6 cellular contexts compared by ENCODE assay signal in the genomic region with DNA sequence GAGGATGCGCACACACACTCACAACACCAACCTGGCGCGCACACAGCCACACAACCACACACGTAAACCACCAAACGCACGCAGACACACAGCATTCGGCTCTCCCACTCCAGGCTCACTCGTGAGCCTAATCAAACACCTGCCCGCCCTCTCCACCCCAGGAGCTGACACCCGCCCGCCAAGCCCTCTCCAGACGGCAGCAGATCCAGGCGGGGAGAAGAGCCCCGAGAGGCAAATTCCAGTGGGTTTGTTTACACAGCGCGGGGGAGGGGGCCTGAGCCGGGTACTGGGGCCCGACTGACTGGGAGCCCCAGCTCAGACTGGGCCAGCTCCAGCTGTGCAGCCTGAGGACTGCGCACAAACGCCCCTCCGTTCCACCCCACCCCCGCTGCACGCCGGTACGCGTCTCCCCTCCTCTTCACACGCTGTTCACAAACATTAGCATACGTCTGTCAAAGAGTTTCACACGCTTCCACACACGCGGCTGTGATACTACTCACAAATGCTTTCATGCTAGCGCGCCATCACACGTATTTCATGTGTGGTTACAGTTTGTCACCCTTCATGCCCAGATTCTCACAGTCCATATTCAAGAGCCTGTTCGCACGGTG. TPM values are rescaled to one million over a fixed set of nuclear protein-coding genes. Genes with fewer than 3 reads are reported as not detected.
A peak's percentile ranks its signal among the peaks of the same experiment; 100 is the strongest.
DNase-seq lines count a peak whose midpoint lies in the region; ATAC-seq and FAIRE-seq lines count a peak whose summit lies in the region.

No MANE protein-coding gene starts in this region.

- H3K27me3 Mint-ChIP-seq in activated CD4-positive, alpha-beta T cell treated with anti-CD3 and anti-CD28 coated beads, Interleukin-2, amount 10 ng/mL, durations not matched to agents 7 days and 5 days: peaks cover 52% of the 10 kb centered on the region

- POLR2A ChIA-PET in activated CD4-positive, alpha-beta T cell treated with anti-CD3 and anti-CD28 coated beads, Interleukin-2, amount 10 ng/mL, durations not matched to agents 7 days and 5 days (lab: Charles Lee): no interaction called here

- no peak overlapping the region for H3K27ac Mint-ChIP-seq in activated CD4-positive, alpha-beta T cell treated with anti-CD3 and anti-CD28 coated beads, Interleukin-2, amount 10 ng/mL, durations not matched to agents 7 days and 5 days

- peak overlapping the region; percentile 9 to 93 for H3K4me3 ChIP-seq in small intestine (ENCODE audit: low read depth in 1 of 2, low read length in 2 of 2)

- H3K4me1 ChIP-seq in small intestine (ENCODE audit: control insufficient read depth in 2 of 2, insufficient read depth in 1 of 2, low read depth in 1 of 2, low read length in 1 of 2): peaks cover 0 to 6% of the 10 kb centered on the region in 2 donors

- peak overlapping the region; percentile 67 for H3K4me3 Mint-ChIP-seq in activated CD4-positive, alpha-beta T cell treated with anti-CD3 and anti-CD28 coated beads, Interleukin-2, amount 10 ng/mL, durations not matched to agents 7 days and 5 days

- H3K27ac ChIP-seq in small intestine (ENCODE audit: low read depth in 1 of 2, low read length in 1 of 2): peak overlapping the region; percentile 89 to 98

- FAIRE-seq in small intestine (lab: Jason Lieb, UNC): no peak

- no peaks in the 10 kb centered on the region for H3K36me3 Mint-ChIP-seq in activated CD4-positive, alpha-beta T cell treated with anti-CD3 and anti-CD28 coated beads, Interleukin-2, amount 10 ng/mL, durations not matched to agents 7 days and 5 days (ENCODE audit: low read depth)

- H3K27me3 ChIP-seq in small intestine (ENCODE audit: control insufficient read depth in 2 of 2, insufficient read depth in 2 of 2, low read length in 2 of 2): no peaks in the 10 kb centered on the region

- peak; percentile 70 for DNase-seq in HuH-7.5 (ENCODE audit: low spot score)
- peak; percentile 44 for DNase-seq in activated CD4-positive, alpha-beta T cell treated with anti-CD3 and anti-CD28 coated beads, Interleukin-2, amount 10 ng/mL, durations not matched to agents 7 days and 5 days
- peak; percentile 81 for DNase-seq in globus pallidus (ENCODE audit: low spot score)
- DNase-seq in small intestine: peak; percentile 64
- DNase-seq in HPDE6-E6E7 (ENCODE audit: extremely low spot score): no peak

- WGBS in small intestine, 3 donors: 2 to 5% (median 5%) methylated on average over 36 of the region's 36 CpGs

- peaks cover 0 to 1% of the 10 kb centered on the region in 2 donors for H3K36me3 ChIP-seq in small intestine (ENCODE audit: control insufficient read depth in 2 of 2, insufficient read depth in 2 of 2, low read length in 2 of 2)

- CTCF ChIA-PET in activated CD4-positive, alpha-beta T cell treated with anti-CD3 and anti-CD28 coated beads, Interleukin-2, amount 10 ng/mL, durations not matched to agents 7 days and 5 days (lab: Charles Lee): interaction anchor here (1.1 kb wide), 2 partner anchors 11 to 41 kb away, joined by 3 read pairs; no protein-coding TSS in a partner anchor

- H3K9me3 Mint-ChIP-seq in activated CD4-positive, alpha-beta T cell treated with anti-CD3 and anti-CD28 coated beads, Interleukin-2, amount 10 ng/mL, durations not matched to agents 7 days and 5 days: no peaks in the 10 kb centered on the region

- peaks cover 36% of the 10 kb centered on the region for H3K4me1 Mint-ChIP-seq in activated CD4-positive, alpha-beta T cell treated with anti-CD3 and anti-CD28 coated beads, Interleukin-2, amount 10 ng/mL, durations not matched to agents 7 days and 5 days

- no peaks in the 10 kb centered on the region for H3K9me3 ChIP-seq in small intestine (ENCODE audit: control insufficient read depth, low read depth)

- ATAC-seq in HG02885 (IDR thresholded peaks at IDR 0.05; ENCODE audit: poor library complexity, unreplicated experiment): no peak

RNA-seq across cellular contexts. Expression of a gene that starts 1.1 kb away (rescaled TPM):
- under 1 TPM in 1 of 2 experiments, not detected in 1; 0.15 TPM for total RNA-seq in activated CD4-positive, alpha-beta T cell treated with anti-CD3 and anti-CD28 coated beads, Interleukin-2, amount 10 ng/mL, durations not matched to agents 7 days and 5 days
- 100 to 1,000 TPM in 2 of 3 donors, 10 to 100 TPM in 1; 50.6 to 166 (median 154) TPM for polyA plus RNA-seq in small intestine

RNA-seq across cellular contexts. Expression of a gene that starts 9.1 kb away (rescaled TPM):
- total RNA-seq in activated CD4-positive, alpha-beta T cell treated with anti-CD3 and anti-CD28 coated beads, Interleukin-2, amount 10 ng/mL, durations not matched to agents 7 days and 5 days: 10 to 100 TPM; 37.2 to 42.3 TPM
- polyA plus RNA-seq in small intestine: 10 to 100 TPM; 44.6 to 99.5 (median 55.9) TPM

RNA-seq across cellular contexts. Expression of a gene that starts 13.7 kb away (rescaled TPM):
- total RNA-seq in activated CD4-positive, alpha-beta T cell treated with anti-CD3 and anti-CD28 coated beads, Interleukin-2, amount 10 ng/mL, durations not matched to agents 7 days and 5 days: 10 to 100 TPM; 50.1 to 58.9 TPM
- polyA plus RNA-seq in small intestine: 100 to 1,000 TPM; 215 to 306 (median 261) TPM

RNA-seq across cellular contexts. Expression of a gene that starts 46.5 kb away (rescaled TPM):
- total RNA-seq in activated CD4-positive, alpha-beta T cell treated with anti-CD3 and anti-CD28 coated beads, Interleukin-2, amount 10 ng/mL, durations not matched to agents 7 days and 5 days: 100 to 1,000 TPM; 183 to 308 TPM
- polyA plus RNA-seq in small intestine: 100 to 1,000 TPM; 164 to 286 (median 239) TPM

RNA-seq across cellular contexts. Expression of a gene that starts 47.0 kb away (rescaled TPM):
- total RNA-seq in activated CD4-positive, alpha-beta T cell treated with anti-CD3 and anti-CD28 coated beads, Interleukin-2, amount 10 ng/mL, durations not matched to agents 7 days and 5 days: 10 to 100 TPM; 14.2 to 15.5 TPM
- polyA plus RNA-seq in small intestine: under 1 TPM in 2 of 3 donors, not detected in 1; 0.27 to 0.57 TPM
